8 cellular contexts compared by ENCODE assay signal in the genomic region with DNA sequence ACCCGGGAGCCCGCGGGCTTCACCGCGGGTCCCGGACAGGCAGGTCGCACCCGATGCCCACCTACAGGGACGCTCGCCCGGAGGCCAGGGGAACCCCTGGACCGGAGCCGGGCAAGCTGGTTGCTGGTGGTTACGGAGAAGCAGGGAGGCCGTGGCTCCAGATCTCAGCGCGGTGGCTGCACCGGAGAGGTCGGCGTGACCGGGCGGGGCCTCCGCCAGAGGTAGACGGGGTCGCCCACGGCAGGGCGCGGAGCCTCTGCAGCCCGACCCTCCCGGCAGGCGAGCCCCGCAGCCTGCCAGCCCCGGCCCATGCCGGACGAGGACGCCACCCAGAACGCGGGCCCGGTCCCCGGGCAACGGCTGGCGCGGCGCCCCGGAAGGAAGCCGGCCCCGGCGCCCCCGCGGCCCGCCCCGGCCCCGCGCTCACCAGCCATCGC. TPM values are rescaled to one million over a fixed set of nuclear protein-coding genes. Genes with fewer than 3 reads are reported as not detected.
DNase-seq lines count a peak whose midpoint lies in the region; ATAC-seq and TF ChIP-seq lines count a peak whose summit lies in the region.

No MANE protein-coding gene starts in this region.

- H3K4me3 ChIP-seq in AG09309 (ENCODE audit: control insufficient read depth, low read depth, low read length) (peak overlapping the region; percentile 87), adipocyte (ENCODE audit: low read length) (peak overlapping the region; percentile 95), thymus (ENCODE audit: low read length) (peak overlapping the region; percentile 72)

- peaks cover 73% of the 10 kb centered on the region for H3K36me3 ChIP-seq in adipocyte (ENCODE audit: control insufficient read depth, insufficient read depth, low read length, severe bottlenecking)
- peaks cover 54% of the 10 kb centered on the region for H3K36me3 ChIP-seq in thymus (ENCODE audit: control insufficient read depth, insufficient read depth)

- TF ChIP-seq CTCF in AG09309 (IDR thresholded peaks at IDR 0.05; ENCODE audit: control insufficient read depth, insufficient read depth, low read depth, low read length, missing control alignments), result no peak

- H3K27me3 ChIP-seq in adipocyte (replicated peaks; ENCODE audit: control insufficient read depth, insufficient read depth, low read length), result no peaks in the 10 kb centered on the region
- H3K27me3 ChIP-seq in thymus (ENCODE audit: control insufficient read depth, insufficient read depth), result no peaks in the 10 kb centered on the region

- 1% methylated on average over 55 of the region's 55 CpGs for WGBS in thymus

- no peak overlapping the region for H3K27ac ChIP-seq in thymus (ENCODE audit: low read depth)

- H3K9me3 ChIP-seq in adipocyte (ENCODE audit: control insufficient read depth, low read length) (no peaks in the 10 kb centered on the region), thymus (ENCODE audit: control insufficient read depth) (no peaks in the 10 kb centered on the region)

- peak; percentile 40 for ATAC-seq in GM19025 (IDR thresholded peaks at IDR 0.05; ENCODE audit: low read depth, unreplicated experiment)
- peak; percentile 41 for ATAC-seq in HG03280 (IDR thresholded peaks at IDR 0.05; ENCODE audit: unreplicated experiment)

- H3K9ac ChIP-seq in adipocyte (ENCODE audit: low read length), result peak overlapping the region; percentile 93

- no peak for DNase-seq in AG09309 (ENCODE audit: low read depth)
- peak; percentile 45 for DNase-seq in adipocyte (ENCODE audit: low read depth)
- DNase-seq in left kidney (ENCODE audit: low read depth, low spot score), result peak; percentile 53
- no peak for DNase-seq in mucosa of gallbladder (ENCODE audit: low spot score)
- DNase-seq in NCI-H524 (lab: John Stamatoyannopoulos, UW), result no peak

- H3K4me1 ChIP-seq in adipocyte (ENCODE audit: control insufficient read depth, insufficient read depth, low read length) (peaks cover 14% of the 10 kb centered on the region), thymus (ENCODE audit: control insufficient read depth, insufficient read depth, low read length) (peaks cover 11% of the 10 kb centered on the region)

RNA-seq across cellular contexts. Expression of a gene that starts 0.3 kb away (rescaled TPM):
- polyA plus RNA-seq in thymus, result 37.4 TPM
- 66.0 TPM for total RNA-seq in mucosa of gallbladder

RNA-seq across cellular contexts. Expression of a gene that starts 7.1 kb away (rescaled TPM):
- 47.7 TPM for polyA plus RNA-seq in thymus
- total RNA-seq in mucosa of gallbladder, result 58.1 TPM

RNA-seq across cellular contexts. Expression of a gene that starts 8.8 kb away (rescaled TPM):
- polyA plus RNA-seq in thymus, result 3.5 TPM
- total RNA-seq in mucosa of gallbladder, result 0.55 TPM

RNA-seq across cellular contexts. Expression of a gene that starts 16.7 kb away (rescaled TPM):
- polyA plus RNA-seq in thymus, result 7.3 TPM
- total RNA-seq in mucosa of gallbladder, result 31.6 TPM

RNA-seq across cellular contexts. Expression of a gene that starts 19.3 kb away (rescaled TPM):
- polyA plus RNA-seq in thymus, result 127 TPM
- total RNA-seq in mucosa of gallbladder, result 124 TPM

Comparison
In these comparisons a context has a peak if more than half of its experiments do, and no peak if none do; other contexts are left out.
1. DNase-seq: peak in adipocyte (single experiment) and left kidney (single experiment); none in AG09309 (single experiment), mucosa of gallbladder (single experiment) and NCI-H524 (0 of 2).
2. Peak in every context shown above with its lines, with median percentiles within 50 percentile points of each other: H3K4me3 ChIP-seq.